Comparison of ENCODE assay signal across 8 cellular contexts in genomic region chr2:27356382-27357181, GRCh38. TPM values are rescaled to one million over a fixed set of nuclear protein-coding genes. Genes with fewer than 3 reads are reported as not detected.
DNase-seq lines count a peak whose midpoint lies in the region; ATAC-seq lines count a peak whose summit lies in the region.

GTF3C2 (minus strand) TSS chr2:27356764; CDS start chr2:27343554, 13,210 bp downstream.

- peaks cover 38% of the 10 kb centered on the region for H3K4me1 ChIP-seq in BLaER1

- peaks cover 51% of the 10 kb centered on the region for H3K4me1 Mint-ChIP-seq in activated CD4-positive, alpha-beta T cell treated with anti-CD3 and anti-CD28 coated beads, Interleukin-2, amount 10 ng/mL, durations not matched to agents 7 days and 5 days

- peak within 1 kb of the TSS; percentile 82 for H3K4me3 ChIP-seq in BLaER1

- no peaks in the 10 kb centered on the region for H3K27me3 ChIP-seq in BLaER1

- peaks cover 29% of the 10 kb centered on the region for H4K20me1 ChIP-seq in BLaER1

- ATAC-seq in GM19328 (IDR thresholded peaks at IDR 0.05; ENCODE audit: unreplicated experiment) (peak; percentile 80), HG03520 (IDR thresholded peaks at IDR 0.05; ENCODE audit: unreplicated experiment) (peak; percentile 77)

- H3K27me3 Mint-ChIP-seq in activated CD4-positive, alpha-beta T cell treated with anti-CD3 and anti-CD28 coated beads, Interleukin-2, amount 10 ng/mL, durations not matched to agents 7 days and 5 days: no peaks in the 10 kb centered on the region

- peak within 1 kb of the TSS; percentile 94 for H3K4me3 Mint-ChIP-seq in activated CD4-positive, alpha-beta T cell treated with anti-CD3 and anti-CD28 coated beads, Interleukin-2, amount 10 ng/mL, durations not matched to agents 7 days and 5 days

- H3K4me2 ChIP-seq in BLaER1: peak within 1 kb of the TSS; percentile 90

- peaks cover 18% of the 10 kb centered on the region; the same call in 1 of the 2 replicates for H3K36me3 ChIP-seq in BLaER1

- H3K27ac ChIP-seq in BLaER1: peak within 1 kb of the TSS; percentile 96

- no peaks in the 10 kb centered on the region for H3K9me3 ChIP-seq in BLaER1

- peak within 1 kb of the TSS; percentile 94 for H3K9ac ChIP-seq in BLaER1

- POLR2A ChIA-PET in activated CD4-positive, alpha-beta T cell treated with anti-CD3 and anti-CD28 coated beads, Interleukin-2, amount 10 ng/mL, durations not matched to agents 7 days and 5 days (lab: Charles Lee): interaction anchor here (0.7 to 1.4 kb wide), 2 partner anchors 13 to 17 kb away, joined by 3 read pairs; partner anchors contain the start of gene EIF2B4

- CTCF ChIA-PET in activated CD4-positive, alpha-beta T cell treated with anti-CD3 and anti-CD28 coated beads, Interleukin-2, amount 10 ng/mL, durations not matched to agents 7 days and 5 days (lab: Charles Lee): interaction anchor here (0.6 to 2.6 kb wide), 6 partner anchors 10 to 327 kb away, joined by 3 to 15 read pairs (median 3); partner anchors contain the start of genes EIF2B4 and NRBP1

- peaks cover 2% of the 10 kb centered on the region for H3K36me3 Mint-ChIP-seq in activated CD4-positive, alpha-beta T cell treated with anti-CD3 and anti-CD28 coated beads, Interleukin-2, amount 10 ng/mL, durations not matched to agents 7 days and 5 days (ENCODE audit: low read depth)

- peak within 1 kb of the TSS; percentile 99 for H3K27ac Mint-ChIP-seq in activated CD4-positive, alpha-beta T cell treated with anti-CD3 and anti-CD28 coated beads, Interleukin-2, amount 10 ng/mL, durations not matched to agents 7 days and 5 days

- DNase-seq in NCI-H69 (lab: John Stamatoyannopoulos, UW): peak; percentile 96
- DNase-seq in activated CD4-positive, alpha-beta T cell treated with anti-CD3 and anti-CD28 coated beads, Interleukin-2, amount 10 ng/mL, durations not matched to agents 7 days and 5 days: peak; percentile 95
- peak; percentile 49 for DNase-seq in cortex of kidney (lab: John Stamatoyannopoulos, UW)
- peak; percentile 100 for DNase-seq in left kidney (ENCODE audit: low read depth, low spot score)
- peak; percentile 90 to 92 for DNase-seq in stimulated activated CD4-positive, alpha-beta T cell treated with anti-CD3 and anti-CD28 coated beads, Interleukin-2, amount 100 ng/mL, for 24 hours

- H3K9me3 Mint-ChIP-seq in activated CD4-positive, alpha-beta T cell treated with anti-CD3 and anti-CD28 coated beads, Interleukin-2, amount 10 ng/mL, durations not matched to agents 7 days and 5 days: no peaks in the 10 kb centered on the region

RNA-seq across cellular contexts. Expression of gene GTF3C2, which starts in this region (rescaled TPM):
- total RNA-seq in activated CD4-positive, alpha-beta T cell treated with anti-CD3 and anti-CD28 coated beads, Interleukin-2, amount 10 ng/mL, durations not matched to agents 7 days and 5 days: 10 to 100 TPM; 54.3 to 59.0 TPM

Comparison
In these comparisons a context has a peak if more than half of its experiments do, and no peak if none do; other contexts are left out.
1. Peak in every context shown above with its lines: DNase-seq, ATAC-seq, H3K4me3 ChIP-seq and H3K27ac ChIP-seq.
2. DNase-seq: peak in every context shown above with its lines; median percentile 100 in left kidney; 96 in NCI-H69; 95 in activated CD4-positive, alpha-beta T cell treated with anti-CD3 and anti-CD28 coated beads, Interleukin-2, amount 10 ng/mL, durations not matched to agents 7 days and 5 days; 91 in stimulated activated CD4-positive, alpha-beta T cell treated with anti-CD3 and anti-CD28 coated beads, Interleukin-2, amount 100 ng/mL, for 24 hours; 49 in cortex of kidney.